Comparison of ENCODE assay signal across 30 cellular contexts in the genomic region with DNA sequence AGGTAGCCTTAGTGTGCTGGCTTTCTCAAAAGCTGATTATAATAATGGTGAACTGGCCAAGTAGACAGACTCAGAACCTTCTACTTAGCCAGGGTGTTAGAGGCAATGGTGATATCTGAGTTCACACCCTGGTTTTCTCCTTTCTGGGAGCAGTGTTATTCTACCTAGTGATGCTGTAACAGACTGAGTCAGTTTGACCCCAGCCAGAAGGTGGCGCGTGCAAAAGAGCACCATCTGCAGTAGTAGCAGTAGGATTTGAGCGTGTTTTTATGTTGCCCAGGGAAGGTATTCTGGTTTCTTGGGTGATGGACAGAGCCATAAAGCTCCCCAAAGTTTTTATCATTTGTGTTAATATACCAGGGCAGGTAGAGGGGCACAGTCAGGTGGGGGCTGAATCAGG.
"Had no signal": no experiment of that assay in that cellular context is flagged by ENCODE, and none has a peak within 500 bp of the region (broad histone marks: within the 10 kb centered on the region; RNA-seq: fewer than 3 reads in every experiment).

No MANE protein-coding gene starts in this region.

- H3K27ac Mint-ChIP-seq: memory B cell; mesothelial cell of epicardium; naive thymus-derived CD4-positive, alpha-beta T cell; nephron; progenitor cell of endocrine pancreas had no signal

- H3K27me3 ChIP-seq: esophagus squamous epithelium, stomach, thyroid gland had no signal

- H3K9me3 ChIP-seq: esophagus squamous epithelium, pancreas, stomach, thyroid gland had no signal

- H3K9me3 Mint-ChIP-seq: memory B cell had no signal

- FAIRE-seq: endometrium had no signal

- H3K36me3 Mint-ChIP-seq: memory B cell; naive thymus-derived CD4-positive, alpha-beta T cell had no signal

- H3K27me3 Mint-ChIP-seq: memory B cell; naive thymus-derived CD4-positive, alpha-beta T cell; progenitor cell of endocrine pancreas had no signal

- H3K4me3 ChIP-seq: coronary artery, esophagus squamous epithelium, heart right ventricle, lung, pancreas, smooth muscle cell, stomach, thyroid gland had no signal

- H3K4me1 Mint-ChIP-seq: memory B cell; naive thymus-derived CD4-positive, alpha-beta T cell had no signal

- H3K27ac ChIP-seq: coronary artery, esophagus squamous epithelium, heart right ventricle, pancreas, stomach, thyroid gland had no signal

- DNase-seq: dermis blood vessel endothelial cell; effector memory CD4-positive, alpha-beta T cell; erythroblast; esophagus squamous epithelium; foreskin melanocyte; glutamatergic neuron; heart right ventricle; hippocampal formation; kidney; naive thymus-derived CD4-positive, alpha-beta T cell; occipital lobe; pancreas; stimulated activated CD4-positive, alpha-beta T cell treated with anti-CD3 and anti-CD28 coated beads, Interleukin-12 subunit alpha, Interleukin-12 subunit beta, amount 100 ng/mL, for 4 hours; stimulated activated CD4-positive, alpha-beta T cell treated with anti-CD3 and anti-CD28 coated beads, Interleukin-1b, Interleukin-23, amount 100 ng/mL, for 48 hours; stimulated activated CD4-positive, alpha-beta T cell treated with anti-CD3 and anti-CD28 coated beads, Interleukin-4, amount 100 ng/mL, for 1 hour; stimulated activated CD8-positive, alpha-beta memory T cell treated with anti-CD3 and anti-CD28 coated beads, Interleukin-4, amount 100 ng/mL, for 48 hours; stimulated activated naive CD4-positive, alpha-beta T cell treated with Interleukin-2 at 50 U/mL for 16 hours; stomach; thyroid gland; trophoblast cell had no signal

- ATAC-seq: heart right ventricle; left lobe of liver; naive thymus-derived CD4-positive, alpha-beta T cell; pancreas; sciatic nerve had no signal

- H3K4me2 ChIP-seq: smooth muscle cell had no signal

- H3K4me1 ChIP-seq: esophagus squamous epithelium, heart right ventricle, pancreas, stomach, thyroid gland had no signal

- H3K36me3 ChIP-seq: esophagus squamous epithelium, heart right ventricle, pancreas, stomach, thyroid gland had no signal

- H3K4me3 Mint-ChIP-seq: memory B cell; mesothelial cell of epicardium; naive thymus-derived CD4-positive, alpha-beta T cell; nephron had no signal
